ENCODE assay signal across 22 cellular contexts in the genomic region with DNA sequence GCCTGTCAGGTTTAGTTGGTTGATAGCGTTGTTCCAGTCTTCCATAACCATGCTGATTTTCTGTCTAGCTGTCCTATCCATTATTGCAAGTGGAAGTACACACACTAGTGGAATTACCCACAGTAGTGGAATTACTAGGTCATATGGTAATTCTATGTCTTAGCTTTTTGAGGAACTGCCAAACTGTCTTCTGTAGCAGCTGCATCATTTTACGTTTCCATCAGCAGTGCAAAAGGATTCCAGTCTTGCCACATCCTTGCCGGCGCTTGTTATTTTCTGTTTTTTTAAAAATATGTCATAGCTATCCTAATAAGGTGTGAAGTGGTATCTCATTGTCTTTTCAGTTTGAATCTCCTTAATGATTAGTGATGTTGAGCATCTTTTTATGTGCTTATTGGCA. TPM values are rescaled to one million over a fixed set of nuclear protein-coding genes. Genes with fewer than 3 reads are reported as not detected.
DNase-seq lines count a peak whose midpoint lies in the region; ATAC-seq and TF ChIP-seq lines count a peak whose summit lies in the region.
"Had no signal": no experiment of that assay in that cellular context is flagged by ENCODE, and none has a peak within 500 bp of the region (broad histone marks: within the 10 kb centered on the region; RNA-seq: fewer than 3 reads in every experiment).

No MANE protein-coding gene starts in this region.

- no peak overlapping the region for H3K4me2 ChIP-seq in hepatocyte

- TF ChIP-seq POLR2A in transverse colon (IDR thresholded peaks at IDR 0.05) = no peak

- H2AFZ ChIP-seq in hepatocyte = no peak overlapping the region

- H3K27ac Mint-ChIP-seq in stimulated activated naive CD8-positive, alpha-beta T cell treated with anti-CD3 and anti-CD28 coated beads, Interleukin-15, amount 100 ng/mL, for 72 hours = no peak overlapping the region
- H3K27ac Mint-ChIP-seq: activated CD4-positive, alpha-beta memory T cell treated with anti-CD3 and anti-CD28 coated beads, Interleukin-2, amount 10 ng/mL, durations not matched to agents 7 days and 5 days; activated naive CD8-positive, alpha-beta T cell treated with anti-CD3 and anti-CD28 coated beads, Interleukin-2, amount 10 ng/mL, durations not matched to agents 7 days and 5 days had no signal

- no peaks in the 10 kb centered on the region for H3K4me1 ChIP-seq in hepatocyte (ENCODE audit: insufficient read depth)
- H3K4me1 ChIP-seq in transverse colon = peaks cover 0 to 6% (median 0%) of the 10 kb centered on the region in 4 donors
- H3K4me1 ChIP-seq: BE2C had no signal

- H3K27ac ChIP-seq in coronary artery = peak overlapping the region; percentile 20 to 56
- H3K27ac ChIP-seq in hepatocyte = peak overlapping the region; percentile 36
- peak overlapping the region; percentile 41 to 48 (median 46) for H3K27ac ChIP-seq in transverse colon
- H3K27ac ChIP-seq: ovary, skin epidermis had no signal

- no peaks in the 10 kb centered on the region for H4K20me1 ChIP-seq in hepatocyte (ENCODE audit: insufficient read depth, poor library complexity, severe bottlenecking)

- H3K4me3 ChIP-seq in coronary artery (no peak overlapping the region), hepatocyte (no peak overlapping the region), transverse colon (no peak overlapping the region)
- H3K4me3 ChIP-seq: esophagus muscularis mucosa, ovary, skin epidermis, thoracic aorta had no signal

- in situ Hi-C loops in transverse colon (cut with MboI; ENCODE audit: low pct_ligation_motif_present in 1 of 4, low pct_unique_long_range_greater_than_20kb in 1 of 4, low sequenced_read_pairs in 3 of 4) = loop anchor here in 1 of 4 donors (10.0 kb wide), 1 partner anchor 163 kb away; no protein-coding TSS in a partner anchor

- TF ChIP-seq CTCF in coronary artery (IDR thresholded peaks at IDR 0.05) (no peak), hepatocyte (IDR thresholded peaks at IDR 0.05; ENCODE audit: poor library complexity) (no peak), transverse colon (IDR thresholded peaks at IDR 0.05) (no peak)

- H3K27me3 ChIP-seq in hepatocyte (no peaks in the 10 kb centered on the region), transverse colon (no peaks in the 10 kb centered on the region)
- H3K27me3 ChIP-seq: BE2C, ovary had no signal

- WGBS in hepatocyte (ENCODE audit: low lambda C conversion rate, missing lambda C conversion rate) = 78% methylated on average over 4 of the region's 4 CpGs
- 63 to 75% methylated on average over 4 of the region's 4 CpGs for WGBS in transverse colon (ENCODE audit: low coverage in 1 of 2), 2 donors

- no peaks in the 10 kb centered on the region for H3K9me2 ChIP-seq in hepatocyte (replicated peaks; ENCODE audit: insufficient read depth)

- H3K9me3 ChIP-seq in hepatocyte (ENCODE audit: low read depth) (no peaks in the 10 kb centered on the region), transverse colon (no peaks in the 10 kb centered on the region)
- H3K9me3 ChIP-seq: BE2C, esophagus muscularis mucosa, ovary, thoracic aorta had no signal

- peak; percentile 95 for DNase-seq in MV-4-11 (lab: John Stamatoyannopoulos, UW)
- DNase-seq in coronary artery (ENCODE audit: low spot score) = no peak
- DNase-seq in hepatocyte (ENCODE audit: low spot score) = no peak
- DNase-seq in transverse colon = no peak
- DNase-seq in stimulated activated naive CD8-positive, alpha-beta T cell treated with anti-CD3 and anti-CD28 coated beads, Interleukin-15, amount 100 ng/mL, for 72 hours = no peak
- no peak for DNase-seq in activated CD8-positive, alpha-beta memory T cell treated with anti-CD3 and anti-CD28 coated beads for 24 hours
- DNase-seq: activated CD4-positive, alpha-beta memory T cell treated with anti-CD3 and anti-CD28 coated beads, Interleukin-2, amount 10 ng/mL, durations not matched to agents 7 days and 5 days; activated naive CD8-positive, alpha-beta T cell treated with anti-CD3 and anti-CD28 coated beads, Interleukin-2, amount 10 ng/mL, durations not matched to agents 7 days and 5 days; activated T-cell treated with anti-CD3 and anti-CD28 coated beads, Interleukin-2, amount 50 U/mL, for 4 hours; BE2C; GOT3; KG1; kidney glomerular epithelial cell; NCI-H1417 treated with DMSO at 0.1 percent for 48 hours; NCI-H748 treated with DMSO at 0.1 percent for 48 hours; ovary had no signal

- H3K36me3 ChIP-seq in hepatocyte (replicated peaks; ENCODE audit: insufficient read depth, low read depth) (no peaks in the 10 kb centered on the region), transverse colon (no peaks in the 10 kb centered on the region)
- H3K36me3 ChIP-seq: BE2C, esophagus muscularis mucosa, ovary, thoracic aorta had no signal

- H3K4me1 Mint-ChIP-seq in stimulated activated naive CD8-positive, alpha-beta T cell treated with anti-CD3 and anti-CD28 coated beads, Interleukin-15, amount 100 ng/mL, for 72 hours = peaks cover 18% of the 10 kb centered on the region

- ATAC-seq in GM18517 (IDR thresholded peaks at IDR 0.05; ENCODE audit: unreplicated experiment) (no peak), HG02623 (IDR thresholded peaks at IDR 0.05; ENCODE audit: unreplicated experiment) (no peak)
- no peak for ATAC-seq in stimulated activated naive CD8-positive, alpha-beta T cell treated with anti-CD3 and anti-CD28 coated beads, Interleukin-15, amount 100 ng/mL, for 72 hours
- ATAC-seq: activated T-cell treated with anti-CD3 and anti-CD28 coated beads, Interleukin-2, amount 50 U/mL, for 4 hours had no signal

- H3K4me3 Mint-ChIP-seq in stimulated activated naive CD8-positive, alpha-beta T cell treated with anti-CD3 and anti-CD28 coated beads, Interleukin-15, amount 100 ng/mL, for 72 hours = no peak overlapping the region
- H3K4me3 Mint-ChIP-seq: activated CD4-positive, alpha-beta memory T cell treated with anti-CD3 and anti-CD28 coated beads, Interleukin-2, amount 10 ng/mL, durations not matched to agents 7 days and 5 days; activated naive CD8-positive, alpha-beta T cell treated with anti-CD3 and anti-CD28 coated beads, Interleukin-2, amount 10 ng/mL, durations not matched to agents 7 days and 5 days; activated T-cell treated with anti-CD3 and anti-CD28 coated beads, Interleukin-2, amount 50 U/mL, for 4 hours had no signal

- intact Hi-C loops in transverse colon (cut with DNase I; ENCODE audit: low total_unique reads) = no loop called here

- no peaks in the 10 kb centered on the region for H3K79me2 ChIP-seq in hepatocyte

- no peak for TF ChIP-seq EP300 in transverse colon (IDR thresholded peaks at IDR 0.05; ENCODE audit: low read depth)

- H3K27me3 Mint-ChIP-seq in stimulated activated naive CD8-positive, alpha-beta T cell treated with anti-CD3 and anti-CD28 coated beads, Interleukin-15, amount 100 ng/mL, for 72 hours = peaks cover 29% of the 10 kb centered on the region

- H3K9me3 Mint-ChIP-seq in stimulated activated naive CD8-positive, alpha-beta T cell treated with anti-CD3 and anti-CD28 coated beads, Interleukin-15, amount 100 ng/mL, for 72 hours = peaks cover 4 to 5% of the 10 kb centered on the region in 2 donors
- H3K9me3 Mint-ChIP-seq: activated CD4-positive, alpha-beta memory T cell treated with anti-CD3 and anti-CD28 coated beads, Interleukin-2, amount 10 ng/mL, durations not matched to agents 7 days and 5 days; activated T-cell treated with anti-CD3 and anti-CD28 coated beads, Interleukin-2, amount 50 U/mL, for 4 hours had no signal

RNA-seq across cellular contexts. Expression of a gene that starts 17.2 kb away (rescaled TPM):
- total RNA-seq in hepatocyte = 57.6 and 61.1 TPM in 2 replicates
- 177 and 178 TPM in 2 replicates for polyA plus RNA-seq in hepatocyte
- 10 to 100 TPM; 44.9 to 79.7 (median 63.7) TPM for total RNA-seq in transverse colon

RNA-seq across cellular contexts. Expression of a gene that starts 48.0 kb away (rescaled TPM):
- not detected in 2 replicates for total RNA-seq in hepatocyte
- polyA plus RNA-seq in hepatocyte = not detected in 2 replicates
- total RNA-seq in transverse colon = 1 to 10 TPM in 3 of 4 donors, not detected in 1; 1.8 to 6.0 (median 2.2) TPM
- total RNA-seq: activated CD4-positive, alpha-beta memory T cell treated with anti-CD3 and anti-CD28 coated beads, Interleukin-2, amount 10 ng/mL, durations not matched to agents 7 days and 5 days; activated naive CD8-positive, alpha-beta T cell treated with anti-CD3 and anti-CD28 coated beads, Interleukin-2, amount 10 ng/mL, durations not matched to agents 7 days and 5 days; activated T-cell treated with anti-CD3 and anti-CD28 coated beads, Interleukin-2, amount 50 U/mL, for 4 hours; RPMI7951; thoracic aorta had no signal

RNA-seq across cellular contexts. Expression of a gene that starts 53.3 kb away (rescaled TPM):
- total RNA-seq in hepatocyte (102 and 106 TPM in 2 replicates), transverse colon (100 to 1,000 TPM in 3 of 4 donors, 10 to 100 TPM in 1; 95.9 to 200 (median 149) TPM)
- polyA plus RNA-seq in hepatocyte = 212 and 220 TPM in 2 replicates
